16 cellular contexts compared by ENCODE assay signal in genomic region chr4:69849969-69850368, GRCh38. TPM values are rescaled to one million over a fixed set of nuclear protein-coding genes. Genes with fewer than 3 reads are reported as not detected.
A peak's percentile ranks its signal among the peaks of the same experiment; 100 is the strongest.
DNase-seq lines count a peak whose midpoint lies in the region; ATAC-seq, FAIRE-seq and TF ChIP-seq lines count a peak whose summit lies in the region.
"Had no signal": no experiment of that assay in that cellular context is flagged by ENCODE, and none has a peak within 500 bp of the region (broad histone marks: within the 10 kb centered on the region; RNA-seq: fewer than 3 reads in every experiment).

No MANE protein-coding gene starts in this region.

- no peak for TF ChIP-seq RAD21 in GM12878 (IDR thresholded peaks at IDR 0.05; ENCODE audit: insufficient read depth, low read depth, low read length)

- H3K27ac ChIP-seq in GM12878 (ENCODE audit: control insufficient read depth, insufficient read depth) (no peak overlapping the region), psoas muscle (no peak overlapping the region)
- H3K27ac ChIP-seq in CD4-positive, alpha-beta memory T cell (ENCODE audit: low read depth, low read length), result no peak overlapping the region
- H3K27ac ChIP-seq: prostate gland, SJCRH30 had no signal

- TF ChIP-seq CTCF in GM12878 (IDR thresholded peaks at IDR 0.05 in 2 of 3, conservative IDR thresholded peaks at IDR 0.05 in 1 of 3; ENCODE audit: control insufficient read depth in 2 of 3, extremely low read depth in 1 of 3, insufficient read depth in 1 of 3, low read depth in 3 of 3, low read length in 3 of 3) (no peak), psoas muscle (IDR thresholded peaks at IDR 0.05) (no peak), progenitor cell of endocrine pancreas (IDR thresholded peaks at IDR 0.05; ENCODE audit: unreplicated experiment) (no peak)

- H3K36me3 ChIP-seq in GM12878 (ENCODE audit: control insufficient read depth in 2 of 2, insufficient read depth in 2 of 2, low read length in 1 of 2) (no peaks in the 10 kb centered on the region), psoas muscle (ENCODE audit: insufficient read depth in 1 of 2, low read depth in 1 of 2) (no peaks in the 10 kb centered on the region)
- H3K36me3 ChIP-seq in CD4-positive, alpha-beta memory T cell (ENCODE audit: insufficient read depth, low read length), result no peaks in the 10 kb centered on the region
- H3K36me3 ChIP-seq: prostate gland, SJCRH30 had no signal

- H3K27me3 Mint-ChIP-seq in CD4-positive, alpha-beta memory T cell, result no peaks in the 10 kb centered on the region
- no peaks in the 10 kb centered on the region for H3K27me3 Mint-ChIP-seq in progenitor cell of endocrine pancreas

- no peaks in the 10 kb centered on the region for H3K4me1 ChIP-seq in GM12878 (ENCODE audit: control insufficient read depth, insufficient read depth, low read length)
- H3K4me1 ChIP-seq in CD4-positive, alpha-beta memory T cell (ENCODE audit: insufficient read depth, low read length), result no peaks in the 10 kb centered on the region
- H3K4me1 ChIP-seq in psoas muscle, result no peaks in the 10 kb centered on the region
- H3K4me1 ChIP-seq: prostate gland, SJCRH30 had no signal

- no peak overlapping the region for H2AFZ ChIP-seq in GM12878 (ENCODE audit: control insufficient read depth, low read depth, low read length)

- intact Hi-C loops in GM12878 (cut with micrococcal nuclease; ENCODE audit: unreplicated experiment), result no loop called here
- intact Hi-C loops in CD4-positive, alpha-beta memory T cell (cut with micrococcal nuclease), result no loop called here
- intact Hi-C loops in psoas muscle (cut with DNase I), result no loop called here

- no peak for TF ChIP-seq POLR2A in GM12878 (IDR thresholded peaks at IDR 0.05; ENCODE audit: low read depth, low read length)

- SMC1A ChIA-PET in GM12878 (lab: Charles Lee; ENCODE audit: uncharacterized antibody, unreplicated experiment), result interaction anchor here (0.9 to 1.3 kb wide), 4 partner anchors 10 to 18 kb away, joined by 3 to 5 read pairs (median 4); partner anchors contain the start of gene SULT1E1

- ATAC-seq in GM19035 (IDR thresholded peaks at IDR 0.05; ENCODE audit: unreplicated experiment), result peak; percentile 86
- ATAC-seq in GM21529 (IDR thresholded peaks at IDR 0.05; ENCODE audit: unreplicated experiment), result peak; percentile 87
- ATAC-seq in HG03064 (IDR thresholded peaks at IDR 0.05; ENCODE audit: low read depth, unreplicated experiment), result peak; percentile 74
- ATAC-seq in GM12878, result peak; percentile 94
- no peak for ATAC-seq in psoas muscle
- ATAC-seq: stimulated activated naive B cell treated with anti-CD40 and anti-IgM and Interleukin-4, amounts not matched to agents 10 μg/mL and 1 μg/mL and 100 μg/mL, for 72 hours had no signal

- H3K9me3 Mint-ChIP-seq in CD4-positive, alpha-beta memory T cell, result peaks cover 0 to 8% (median 2%) of the 10 kb centered on the region in 8 donors
- peaks cover 3% of the 10 kb centered on the region for H3K9me3 Mint-ChIP-seq in progenitor cell of endocrine pancreas (ENCODE audit: low read depth)
- H3K9me3 Mint-ChIP-seq: endodermal cell had no signal

- 0% methylated on average over 1 of the region's 1 CpG for WGBS in GM12878 (ENCODE audit: insufficient coverage, insufficient replicate concordance, low lambda C conversion rate, missing lambda C conversion rate)
- WGBS in psoas muscle, 3 donors, result 50 to 65% (median 56%) methylated on average over 1 of the region's 1 CpG

- no peak overlapping the region for H3K4me3 Mint-ChIP-seq in CD4-positive, alpha-beta memory T cell
- no peak overlapping the region for H3K4me3 Mint-ChIP-seq in progenitor cell of endocrine pancreas (ENCODE audit: low read depth)
- H3K4me3 Mint-ChIP-seq: activated T-cell treated with anti-CD3 and anti-CD28 coated beads, Interleukin-2, amount 50 U/mL, for 4 hours; endodermal cell; stimulated activated naive B cell treated with anti-CD40 and anti-IgM and Interleukin-4, amounts not matched to agents 10 μg/mL and 1 μg/mL and 100 μg/mL, for 72 hours had no signal

- DNase-seq in GM12878 (ENCODE audit: low read depth, low spot score) (no peak), psoas muscle (no peak), progenitor cell of endocrine pancreas (ENCODE audit: low spot score, unreplicated experiment) (no peak)
- DNase-seq in CD4-positive, alpha-beta memory T cell, result no peak
- DNase-seq: activated T-cell treated with anti-CD3 and anti-CD28 coated beads, Interleukin-2, amount 50 U/mL, for 4 hours; Calu3; endodermal cell; mesendoderm; NCI-H526; SJCRH30; stimulated activated CD4-positive, alpha-beta T cell treated with anti-CD3 and anti-CD28 coated beads, Interleukin-2, amount 100 ng/mL, for 24 hours; stimulated activated naive B cell treated with anti-CD40 and anti-IgM and Interleukin-4, amounts not matched to agents 10 μg/mL and 1 μg/mL and 100 μg/mL, for 72 hours had no signal

- no peaks in the 10 kb centered on the region for H3K36me3 Mint-ChIP-seq in CD4-positive, alpha-beta memory T cell
- H3K36me3 Mint-ChIP-seq in progenitor cell of endocrine pancreas (ENCODE audit: insufficient read depth), result peaks cover 3% of the 10 kb centered on the region
- H3K36me3 Mint-ChIP-seq: stimulated activated naive B cell treated with anti-CD40 and anti-IgM and Interleukin-4, amounts not matched to agents 10 μg/mL and 1 μg/mL and 100 μg/mL, for 72 hours had no signal

- H3K4me1 Mint-ChIP-seq in CD4-positive, alpha-beta memory T cell, result no peaks in the 10 kb centered on the region
- no peaks in the 10 kb centered on the region for H3K4me1 Mint-ChIP-seq in progenitor cell of endocrine pancreas (ENCODE audit: low read depth)
- H3K4me1 Mint-ChIP-seq: endodermal cell; stimulated activated naive B cell treated with anti-CD40 and anti-IgM and Interleukin-4, amounts not matched to agents 10 μg/mL and 1 μg/mL and 100 μg/mL, for 72 hours had no signal

- H3K27me3 ChIP-seq in GM12878 (replicated peaks in 1 of 2; ENCODE audit: control insufficient read depth in 2 of 2, insufficient read depth in 2 of 2, low read length in 1 of 2), result no peaks in the 10 kb centered on the region
- no peaks in the 10 kb centered on the region for H3K27me3 ChIP-seq in CD4-positive, alpha-beta memory T cell (ENCODE audit: insufficient read depth, low read length)
- H3K27me3 ChIP-seq in psoas muscle (ENCODE audit: insufficient read depth in 3 of 3, low read length in 2 of 3), result no peaks in the 10 kb centered on the region
- H3K27me3 ChIP-seq: SJCRH30 had no signal

- FAIRE-seq in GM12878 (lab: Jason Lieb, UNC), result peak; percentile 18

- no peak overlapping the region for H3K9ac ChIP-seq in GM12878 (ENCODE audit: control insufficient read depth, insufficient read depth, low read length)

- POLR2A ChIA-PET in GM12878 (lab: Charles Lee), result no interaction called here
- POLR2A ChIA-PET in CD4-positive, alpha-beta memory T cell (lab: Charles Lee; ENCODE audit: partially characterized antibody), result no interaction called here

- no peaks in the 10 kb centered on the region for H3K79me2 ChIP-seq in GM12878 (ENCODE audit: control insufficient read depth, insufficient read depth, low read length)

- H3K4me3 ChIP-seq in GM12878 (no peak overlapping the region), psoas muscle (no peak overlapping the region)
- H3K4me3 ChIP-seq in CD4-positive, alpha-beta memory T cell (ENCODE audit: low read length in 2 of 2), result no peak overlapping the region
- H3K4me3 ChIP-seq: prostate gland, SJCRH30 had no signal

- H3K4me2 ChIP-seq in GM12878 (ENCODE audit: control insufficient read depth, insufficient read depth), result peak overlapping the region; percentile 4; the same call in 1 of the 2 replicates

- H4K20me1 ChIP-seq in GM12878 (ENCODE audit: control insufficient read depth, insufficient read depth), result no peaks in the 10 kb centered on the region

- in situ Hi-C loops in GM12878 (cut with MboI), result loop anchor here (25.0 kb wide), 1 partner anchor 1213 kb away; no protein-coding TSS in a partner anchor

- no peak overlapping the region for H3K27ac Mint-ChIP-seq in CD4-positive, alpha-beta memory T cell
- no peak overlapping the region for H3K27ac Mint-ChIP-seq in progenitor cell of endocrine pancreas
- H3K27ac Mint-ChIP-seq: endodermal cell; stimulated activated naive B cell treated with anti-CD40 and anti-IgM and Interleukin-4, amounts not matched to agents 10 μg/mL and 1 μg/mL and 100 μg/mL, for 72 hours had no signal

- no TSS peak for BruUV-seq in GM12878 (replicated peaks; lab: Mats Ljungman, UMichigan)

- H3K9me3 ChIP-seq in GM12878 (replicated peaks; ENCODE audit: control insufficient read depth, insufficient read depth, low read length) (no peaks in the 10 kb centered on the region), psoas muscle (no peaks in the 10 kb centered on the region)
- no peaks in the 10 kb centered on the region for H3K9me3 ChIP-seq in CD4-positive, alpha-beta memory T cell (ENCODE audit: control insufficient read depth in 1 of 2, low read length in 2 of 2)
- H3K9me3 ChIP-seq: prostate gland, SJCRH30 had no signal

- RAD21 ChIA-PET in GM12878 (lab: Charles Lee; ENCODE audit: unreplicated experiment), result interaction anchor here (0.8 kb wide), 1 partner anchor 31 kb away, joined by 3 read pairs; no protein-coding TSS in a partner anchor

- TF ChIP-seq EP300 in GM12878 (IDR thresholded peaks at IDR 0.05; ENCODE audit: borderline replicate concordance in 1 of 2, control insufficient read depth in 1 of 2, low read depth in 2 of 2, low read length in 2 of 2), result no peak

- CTCF ChIA-PET in GM12878 (lab: Yijun Ruan, JAX), result interaction anchor here (0.7 kb wide), 1 partner anchor 23 kb away, joined by 5 read pairs; no protein-coding TSS in a partner anchor
- CTCF ChIA-PET in CD4-positive, alpha-beta memory T cell (lab: Charles Lee; ENCODE audit: partially characterized antibody), result no interaction called here

RNA-seq across cellular contexts. Expression of gene SULT1E1, which starts 10.0 kb away (rescaled TPM):
- total RNA-seq in GM12878 (2013; cell fraction: nucleolus; rRNA removed), result not detected in 2 replicates
- total RNA-seq in GM12878 (2014; rRNA removed) (not detected in 2 replicates), GM12878 (2014; rRNA removed; fragmentation: Illumina TruSeq; extraction: Trizol) (not detected in 2 replicates), GM12878 (2021) (not detected in 2 replicates), psoas muscle (not detected), progenitor cell of endocrine pancreas (15.3 and 24.9 TPM in 2 replicates)
- not detected for polyA plus RNA-seq in GM12878 (2011; ENCODE audit: low read depth)
- polyA plus RNA-seq in GM12878 (2011; rRNA removed) (not detected in 2 replicates), GM12878 (2014; fragmentation: Illumina TruSeq; extraction: Trizol) (not detected in 2 replicates), GM12878 (2014; fragmentation: Nextera tagmentation; extraction: Ambion mirVana) (not detected), GM12878 (2014; rRNA removed) (not detected in 2 replicates), GM12878 (2016; fragmentation: Nextera tagmentation; extraction: Ambion mirVana) (not detected), psoas muscle (under 1 TPM in 1 of 3 donors, not detected in 2; 0.05 TPM)
- not detected in 2 replicates for polyA plus RNA-seq in GM12878 (2011; cell fraction: cytosol; rRNA removed)
- polyA plus RNA-seq in GM12878 (2011; cell fraction: nucleus; rRNA removed), result not detected in 2 replicates
- not detected in 2 replicates for polyA plus RNA-seq in GM12878 (2012)
- not detected in 2 replicates for polyA minus RNA-seq in GM12878 (2011; rRNA and poly(A)+ RNA removed)
- polyA minus RNA-seq in GM12878 (2011; cell fraction: cytosol; rRNA and poly(A)+ RNA removed), result not detected in 2 replicates
- polyA minus RNA-seq in GM12878 (2011; cell fraction: nucleus; rRNA and poly(A)+ RNA removed), result not detected in 2 replicates
- not detected for total RNA-seq in CD4-positive, alpha-beta memory T cell
- not detected for polyA plus RNA-seq in CD4-positive, alpha-beta memory T cell
- total RNA-seq: activated T-cell treated with anti-CD3 and anti-CD28 coated beads, Interleukin-2, amount 50 U/mL, for 4 hours; endodermal cell; SJCRH30 had no signal

Comparison
In these comparisons a context has a peak if more than half of its experiments do, and no peak if none do; other contexts are left out.
1. ATAC-seq: peak in GM19035 (single experiment), GM21529 (single experiment), HG03064 (single experiment) and GM12878 (single experiment); none in psoas muscle (0 of 4).
2. RNA of gene SULT1E1, which starts 10.0 kb away (total RNA-seq): 15.3 to 24.9 TPM in progenitor cell of endocrine pancreas; not detected in GM12878, not detected in CD4-positive, alpha-beta memory T cell and not detected in psoas muscle; every median in the first group is over 10 times any median in the second.